Comparison of ENCODE assay signal across 29 cellular contexts in genomic region chr16:77282345-77282744, GRCh38.
"Had no signal": no experiment of that assay in that cellular context is flagged by ENCODE, and none has a peak within 500 bp of the region (broad histone marks: within the 10 kb centered on the region; RNA-seq: fewer than 3 reads in every experiment).

No MANE protein-coding gene starts in this region.

- H3K9me3 ChIP-seq: ascending aorta, breast epithelium, colonic mucosa, gastrocnemius medialis, heart left ventricle had no signal

- H3K4me3 ChIP-seq: ascending aorta, breast epithelium, cardiac muscle cell, colonic mucosa, gastrocnemius medialis, heart left ventricle had no signal

- H3K4me1 ChIP-seq: ascending aorta, breast epithelium, colonic mucosa, foreskin keratinocyte, gastrocnemius medialis, heart left ventricle had no signal

- ATAC-seq: activated naive CD4-positive, alpha-beta T cell treated with anti-CD3 and anti-CD28 coated beads, Interleukin-2, amount 50 U/mL, for 72 hours; activated T-cell treated with anti-CD3 and anti-CD28 coated beads, Interleukin-2, amount 50 U/mL, for 72 hours; esophagus mucosa; foreskin keratinocyte; gastrocnemius medialis; heart left ventricle; WTC11 had no signal

- H3K27ac ChIP-seq: ascending aorta, breast epithelium, cardiac muscle cell, colonic mucosa, foreskin keratinocyte, gastrocnemius medialis, heart left ventricle, VCaP had no signal

- H3K36me3 ChIP-seq: ascending aorta, breast epithelium, cardiac muscle cell, colonic mucosa, gastrocnemius medialis, heart left ventricle had no signal

- DNase-seq: activated CD4-positive, alpha-beta memory T cell treated with anti-CD3 and anti-CD28 coated beads, Interleukin-2, amount 10 ng/mL, durations not matched to agents 7 days and 5 days; activated CD4-positive, alpha-beta T cell treated with anti-CD3 and anti-CD28 coated beads for 1 hour; activated CD4-positive, alpha-beta T cell treated with anti-CD3 and anti-CD28 coated beads for 4 hours; activated CD4-positive, alpha-beta T cell treated with anti-CD3 and anti-CD28 coated beads, Interleukin-2, amount 10 ng/mL, durations not matched to agents 7 days and 5 days; activated CD4-positive, alpha-beta T cell treated with anti-CD3 and anti-CD28 coated beads, Interleukin-2, amount 50 U/mL, for 4 hours; activated CD8-positive, alpha-beta memory T cell treated with anti-CD3 and anti-CD28 coated beads, Interleukin-2, amount 50 U/mL, for 48 hours; activated gamma-delta T cell; activated naive CD4-positive, alpha-beta T cell; activated naive CD4-positive, alpha-beta T cell treated with anti-CD3 and anti-CD28 coated beads, Interleukin-2, amount 10 ng/mL, durations not matched to agents 7 days and 5 days; activated naive CD8-positive, alpha-beta T cell treated with anti-CD3 and anti-CD28 coated beads, Interleukin-2, amount 10 ng/mL, durations not matched to agents 7 days and 5 days; activated T-cell treated with anti-CD3 and anti-CD28 coated beads for 4 hours; activated T-cell treated with anti-CD3 and anti-CD28 coated beads, Interleukin-2, amount 50 U/mL, for 24 hours; activated T-cell treated with anti-CD3 and anti-CD28 coated beads, Interleukin-2, amount 50 U/mL, for 72 hours; central memory CD4-positive, alpha-beta T cell; cerebellar nuclear complex; colonic mucosa; effector CD8-positive, alpha-beta T cell; foreskin keratinocyte; gastrocnemius medialis; glutamatergic neuron; heart left ventricle; T-helper 2 cell had no signal

- H3K27me3 ChIP-seq: ascending aorta, breast epithelium, cardiac muscle cell, colonic mucosa, foreskin keratinocyte, gastrocnemius medialis had no signal
